ENCODE assay signal across 20 cellular contexts in the genomic region with DNA sequence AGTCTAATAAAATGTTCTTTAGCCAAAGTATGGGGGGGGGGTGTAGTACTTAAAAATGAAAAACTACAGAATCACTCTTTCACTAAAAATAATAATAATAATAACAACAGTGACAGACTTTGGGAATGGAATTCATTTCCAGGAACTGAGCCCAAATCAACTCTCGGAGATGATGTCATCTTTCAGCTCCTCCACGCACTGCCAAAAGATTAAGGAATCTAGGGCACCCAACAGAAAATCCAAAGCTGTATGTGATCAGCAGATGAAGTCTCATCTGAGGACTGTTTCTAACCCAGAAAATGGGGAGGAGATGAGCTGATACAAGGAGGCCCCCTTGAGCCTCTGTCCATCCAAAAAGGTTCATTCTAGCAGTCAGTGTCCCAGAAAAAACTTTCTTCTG. TPM values are rescaled to one million over a fixed set of nuclear protein-coding genes. Genes with fewer than 3 reads are reported as not detected.
DNase-seq lines count a peak whose midpoint lies in the region; ATAC-seq and TF ChIP-seq lines count a peak whose summit lies in the region.
"Had no signal": no experiment of that assay in that cellular context is flagged by ENCODE, and none has a peak within 500 bp of the region (broad histone marks: within the 10 kb centered on the region; RNA-seq: fewer than 3 reads in every experiment).

No MANE protein-coding gene starts in this region.

- H3K27ac Mint-ChIP-seq in neural progenitor cell = no peak overlapping the region
- H3K27ac Mint-ChIP-seq: CD4-positive, alpha-beta T cell; nephron had no signal

- H3K4me1 Mint-ChIP-seq in neural progenitor cell = peaks cover 17% of the 10 kb centered on the region
- H3K4me1 Mint-ChIP-seq: nephron had no signal

- no peaks in the 10 kb centered on the region for H3F3A ChIP-seq in neural progenitor cell (ENCODE audit: low read depth)

- TF ChIP-seq CTCF in neural progenitor cell (IDR thresholded peaks at IDR 0.05) = no peak

- peaks cover 23% of the 10 kb centered on the region for H3K79me2 ChIP-seq in neural progenitor cell (ENCODE audit: low read depth)

- H3K27me3 ChIP-seq in neural progenitor cell = no peaks in the 10 kb centered on the region
- H3K27me3 ChIP-seq: foreskin keratinocyte, Peyer's patch, testis had no signal

- intact Hi-C loops in Right ventricle myocardium inferior (cut with DNase I) (no loop called here), cardiac septum (cut with DNase I) (no loop called here)

- peaks cover 2% of the 10 kb centered on the region for H3K27me3 Mint-ChIP-seq in neural progenitor cell (ENCODE audit: insufficient read depth, low read depth)
- H3K27me3 Mint-ChIP-seq: CD4-positive, alpha-beta T cell had no signal

- peaks cover 8% of the 10 kb centered on the region for H3K4me1 ChIP-seq in neural progenitor cell
- H3K4me1 ChIP-seq: foreskin keratinocyte had no signal

- DNase-seq in Right ventricle myocardium inferior (ENCODE audit: missing footprints) (no peak), cardiac septum (ENCODE audit: low spot score) (no peak), dedifferentiated amniotic fluid mesenchymal stem cell (ENCODE audit: extremely low spot score) (peak; percentile 69), hepatic stellate cell (ENCODE audit: low spot score) (peak; percentile 73), neural progenitor cell (ENCODE audit: low spot score) (no peak), NCI-H187 treated with DMSO at 0.1 percent for 48 hours (lab: John Stamatoyannopoulos, UW) (no peak)
- DNase-seq in effector CD8-positive, alpha-beta T cell (lab: John Stamatoyannopoulos, UW) = no peak
- DNase-seq: activated CD8-positive, alpha-beta memory T cell treated with anti-CD3 and anti-CD28 coated beads for 24 hours; amniotic stem cell; CD4-positive, alpha-beta T cell; foreskin keratinocyte; H7; mesendoderm; NCI-H2029 treated with DMSO at 0.1 percent for 48 hours; Peyer's patch; stimulated activated CD4-positive, alpha-beta T cell treated with anti-CD3 and anti-CD28 coated beads, Interleukin-4, amount 100 ng/mL, for 1 hour; testis had no signal

- H3K4me3 Mint-ChIP-seq in neural progenitor cell = no peak overlapping the region
- H3K4me3 Mint-ChIP-seq: CD4-positive, alpha-beta T cell; nephron had no signal

- peaks cover 50% of the 10 kb centered on the region for H3K36me3 Mint-ChIP-seq in neural progenitor cell

- no peak overlapping the region for H3K9ac ChIP-seq in neural progenitor cell

- no peak overlapping the region for H2AFZ ChIP-seq in neural progenitor cell (replicated peaks)

- peaks cover 7% of the 10 kb centered on the region for H3K9me3 Mint-ChIP-seq in neural progenitor cell
- H3K9me3 Mint-ChIP-seq: CD4-positive, alpha-beta T cell; nephron had no signal

- peaks cover 4% of the 10 kb centered on the region for H4K20me1 ChIP-seq in neural progenitor cell (ENCODE audit: low read depth)

- peak; percentile 61 for ATAC-seq in Right ventricle myocardium inferior
- no peak for ATAC-seq in HG02970 (IDR thresholded peaks at IDR 0.05; ENCODE audit: low FRiP score, unreplicated experiment)
- ATAC-seq: foreskin keratinocyte had no signal

- H3K9me3 ChIP-seq in neural progenitor cell (ENCODE audit: low read depth) = no peaks in the 10 kb centered on the region
- H3K9me3 ChIP-seq: Peyer's patch, testis had no signal

- no peaks in the 10 kb centered on the region for H3K36me3 ChIP-seq in neural progenitor cell

- H3K4me2 ChIP-seq in neural progenitor cell = no peak overlapping the region

- no peak overlapping the region for H3K4me3 ChIP-seq in neural progenitor cell
- H3K4me3 ChIP-seq: Peyer's patch, testis had no signal

- H3K27ac ChIP-seq in neural progenitor cell = no peak overlapping the region
- H3K27ac ChIP-seq: foreskin keratinocyte, Peyer's patch, testis, VCaP had no signal

RNA-seq across cellular contexts. Expression of a gene that starts 54.5 kb away (rescaled TPM):
- total RNA-seq in Right ventricle myocardium inferior (34.7 TPM), cardiac septum (51.8 TPM), neural progenitor cell (ENCODE audit: low replicate concordance) (33.9 and 53.9 TPM in 2 replicates)

Comparison
In these comparisons a context has a peak if more than half of its experiments do, and no peak if none do; other contexts are left out.
1. DNase-seq: peak in dedifferentiated amniotic fluid mesenchymal stem cell (single experiment) and hepatic stellate cell (single experiment); none in Right ventricle myocardium inferior (single experiment), cardiac septum (single experiment), neural progenitor cell (single experiment), effector CD8-positive, alpha-beta T cell (single experiment) and NCI-H187 treated with DMSO at 0.1 percent for 48 hours (single experiment).